ENCODE assay signal across 22 cellular contexts in the genomic region with DNA sequence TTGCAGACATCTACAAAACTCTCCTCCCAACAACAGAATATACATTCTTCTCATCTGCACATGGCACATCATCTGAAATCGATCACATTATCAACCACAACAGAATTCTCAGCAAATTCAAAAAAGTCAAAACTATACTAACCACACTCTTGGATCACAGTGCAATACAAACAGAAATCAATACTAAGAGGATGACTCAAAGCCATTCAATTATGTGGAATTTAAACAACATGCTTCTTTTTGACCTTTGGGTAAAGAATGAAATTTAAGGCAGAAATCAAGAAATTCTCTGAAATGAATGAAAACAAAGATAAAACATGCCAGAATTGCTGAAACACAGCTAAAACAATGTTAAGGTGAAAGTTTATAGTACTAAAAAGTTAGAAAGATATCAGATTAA.
"Had no signal": no experiment of that assay in that cellular context is flagged by ENCODE, and none has a peak within 500 bp of the region (broad histone marks: within the 10 kb centered on the region; RNA-seq: fewer than 3 reads in every experiment).

No MANE protein-coding gene starts in this region.

- ATAC-seq: activated CD4-positive, CD25-positive, alpha-beta regulatory T cell treated with anti-CD3 and anti-CD28 coated beads, Interleukin-2, amount 50 U/mL, for 24 hours; gastroesophageal sphincter; naive thymus-derived CD4-positive, alpha-beta T cell; psoas muscle; right cardiac atrium; stimulated activated naive CD8-positive, alpha-beta T cell treated with anti-CD3 and anti-CD28 coated beads, Interleukin-15, amount 100 ng/mL, for 72 hours; T-helper 17 cell had no signal

- H3K9me3 ChIP-seq: psoas muscle, tibial artery had no signal

- DNase-seq: activated CD4-positive, alpha-beta memory T cell treated with anti-CD3 and anti-CD28 coated beads, Interleukin-2, amount 10 ng/mL, durations not matched to agents 7 days and 5 days; activated CD4-positive, alpha-beta T cell treated with anti-CD3 and anti-CD28 coated beads, Interleukin-2, amount 10 ng/mL, durations not matched to agents 24 days and 14 days; activated effector memory CD4-positive, alpha-beta T cell treated with anti-CD3 and anti-CD28 coated beads, Interleukin-2, amount 50 U/mL, for 16 hours; activated naive CD4-positive, alpha-beta T cell treated with anti-CD3 and anti-CD28 coated beads, Interleukin-2, amount 10 ng/mL, durations not matched to agents 7 days and 5 days; brain microvascular endothelial cell; caudate nucleus; effector CD8-positive, alpha-beta T cell; erythroblast; head of caudate nucleus; hypothalamus; left ventricle myocardium inferior; naive thymus-derived CD4-positive, alpha-beta T cell; psoas muscle; right cardiac atrium; stimulated activated CD4-positive, alpha-beta T cell treated with anti-CD3 and anti-CD28 coated beads, Interleukin-1b, Interleukin-23, amount 100 ng/mL, for 48 hours; stimulated activated naive CD8-positive, alpha-beta T cell treated with anti-CD3 and anti-CD28 coated beads, Interleukin-15, amount 100 ng/mL, for 72 hours; T-helper 17 cell; tibial artery had no signal

- H3K4me1 ChIP-seq: gastroesophageal sphincter, left ventricle myocardium inferior, psoas muscle, tibial artery had no signal

- H3K4me3 Mint-ChIP-seq: activated CD4-positive, alpha-beta memory T cell treated with anti-CD3 and anti-CD28 coated beads, Interleukin-2, amount 10 ng/mL, durations not matched to agents 7 days and 5 days; activated CD4-positive, alpha-beta T cell treated with anti-CD3 and anti-CD28 coated beads, Interleukin-2, amount 10 ng/mL, durations not matched to agents 24 days and 14 days; activated naive CD4-positive, alpha-beta T cell treated with anti-CD3 and anti-CD28 coated beads, Interleukin-2, amount 10 ng/mL, durations not matched to agents 7 days and 5 days; dendritic cell treated with granulocyte-macrophage colony-stimulating factor and Interleukin-4, amounts not matched to agents 40 ng/mL and 50 ng/mL, for 4 days; naive thymus-derived CD4-positive, alpha-beta T cell; stimulated activated naive CD8-positive, alpha-beta T cell treated with anti-CD3 and anti-CD28 coated beads, Interleukin-15, amount 100 ng/mL, for 72 hours; T-helper 17 cell had no signal

- H3K36me3 ChIP-seq: brain microvascular endothelial cell, gastroesophageal sphincter, left ventricle myocardium inferior, tibial artery had no signal

- H3K27ac ChIP-seq: brain microvascular endothelial cell, gastroesophageal sphincter, left ventricle myocardium inferior, psoas muscle, skin epidermis, tibial artery had no signal

- H3K27ac Mint-ChIP-seq: activated CD4-positive, alpha-beta memory T cell treated with anti-CD3 and anti-CD28 coated beads, Interleukin-2, amount 10 ng/mL, durations not matched to agents 7 days and 5 days; activated CD4-positive, alpha-beta T cell treated with anti-CD3 and anti-CD28 coated beads, Interleukin-2, amount 10 ng/mL, durations not matched to agents 24 days and 14 days; activated naive CD4-positive, alpha-beta T cell treated with anti-CD3 and anti-CD28 coated beads, Interleukin-2, amount 10 ng/mL, durations not matched to agents 7 days and 5 days; dendritic cell treated with granulocyte-macrophage colony-stimulating factor and Interleukin-4, amounts not matched to agents 40 ng/mL and 50 ng/mL, for 4 days; naive thymus-derived CD4-positive, alpha-beta T cell; stimulated activated naive CD8-positive, alpha-beta T cell treated with anti-CD3 and anti-CD28 coated beads, Interleukin-15, amount 100 ng/mL, for 72 hours; T-helper 17 cell had no signal

- H3K36me3 Mint-ChIP-seq: activated naive CD4-positive, alpha-beta T cell treated with anti-CD3 and anti-CD28 coated beads, Interleukin-2, amount 10 ng/mL, durations not matched to agents 7 days and 5 days; naive thymus-derived CD4-positive, alpha-beta T cell had no signal

- H3K4me3 ChIP-seq: gastroesophageal sphincter, left ventricle myocardium inferior, psoas muscle, skin epidermis, tibial artery had no signal

- H3K4me1 Mint-ChIP-seq: activated CD4-positive, alpha-beta memory T cell treated with anti-CD3 and anti-CD28 coated beads, Interleukin-2, amount 10 ng/mL, durations not matched to agents 7 days and 5 days; activated CD4-positive, alpha-beta T cell treated with anti-CD3 and anti-CD28 coated beads, Interleukin-2, amount 10 ng/mL, durations not matched to agents 24 days and 14 days; activated naive CD4-positive, alpha-beta T cell treated with anti-CD3 and anti-CD28 coated beads, Interleukin-2, amount 10 ng/mL, durations not matched to agents 7 days and 5 days; naive thymus-derived CD4-positive, alpha-beta T cell; stimulated activated naive CD8-positive, alpha-beta T cell treated with anti-CD3 and anti-CD28 coated beads, Interleukin-15, amount 100 ng/mL, for 72 hours; T-helper 17 cell had no signal

- H3K27me3 ChIP-seq: brain microvascular endothelial cell, gastroesophageal sphincter, tibial artery had no signal

- H3K27me3 Mint-ChIP-seq: activated CD4-positive, alpha-beta memory T cell treated with anti-CD3 and anti-CD28 coated beads, Interleukin-2, amount 10 ng/mL, durations not matched to agents 7 days and 5 days; activated CD4-positive, alpha-beta T cell treated with anti-CD3 and anti-CD28 coated beads, Interleukin-2, amount 10 ng/mL, durations not matched to agents 24 days and 14 days; activated naive CD4-positive, alpha-beta T cell treated with anti-CD3 and anti-CD28 coated beads, Interleukin-2, amount 10 ng/mL, durations not matched to agents 7 days and 5 days; dendritic cell treated with granulocyte-macrophage colony-stimulating factor and Interleukin-4, amounts not matched to agents 40 ng/mL and 50 ng/mL, for 4 days; naive thymus-derived CD4-positive, alpha-beta T cell; stimulated activated naive CD8-positive, alpha-beta T cell treated with anti-CD3 and anti-CD28 coated beads, Interleukin-15, amount 100 ng/mL, for 72 hours; T-helper 17 cell had no signal
